In the genomic region with DNA sequence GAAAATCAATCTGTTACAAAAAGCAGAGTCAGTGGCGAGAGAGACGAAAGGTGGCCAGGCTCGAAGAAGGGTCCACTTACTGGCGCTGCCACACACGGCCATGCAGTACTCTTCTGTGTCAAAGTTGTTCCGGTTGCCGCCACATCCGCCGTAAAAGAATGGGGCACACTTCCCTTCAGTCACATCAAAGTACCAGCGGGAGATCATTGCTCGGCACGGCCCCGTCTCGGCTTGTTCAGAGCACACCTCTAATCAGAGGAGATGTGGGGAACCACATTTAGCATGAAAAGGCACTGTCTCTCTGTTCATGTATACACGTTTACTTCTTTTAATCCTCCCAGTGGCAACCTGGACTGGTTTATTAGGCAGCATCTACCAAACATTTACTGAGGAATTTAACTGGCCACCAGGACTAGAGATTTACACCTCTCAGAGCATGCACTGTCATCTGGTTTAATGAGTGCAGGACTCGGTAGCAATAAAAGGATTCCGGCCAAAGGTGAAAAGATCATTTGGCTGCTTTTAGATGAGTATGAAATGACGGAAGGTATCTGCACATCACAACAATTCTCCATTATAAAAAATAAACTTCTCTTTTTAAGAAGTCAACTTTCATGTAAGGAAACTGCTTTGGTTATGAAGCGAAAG, we compare ENCODE assay signal across 1 cellular context.
TF ChIP-seq lines count a peak whose summit lies in the region.

No MANE protein-coding gene starts in this region.

TF ChIP-seq in GM23338, 12 proteins besides CTCF, POLR2A, EP300 and RAD21 (continued from another document):
- TF ChIP-seq, protein P1, sequence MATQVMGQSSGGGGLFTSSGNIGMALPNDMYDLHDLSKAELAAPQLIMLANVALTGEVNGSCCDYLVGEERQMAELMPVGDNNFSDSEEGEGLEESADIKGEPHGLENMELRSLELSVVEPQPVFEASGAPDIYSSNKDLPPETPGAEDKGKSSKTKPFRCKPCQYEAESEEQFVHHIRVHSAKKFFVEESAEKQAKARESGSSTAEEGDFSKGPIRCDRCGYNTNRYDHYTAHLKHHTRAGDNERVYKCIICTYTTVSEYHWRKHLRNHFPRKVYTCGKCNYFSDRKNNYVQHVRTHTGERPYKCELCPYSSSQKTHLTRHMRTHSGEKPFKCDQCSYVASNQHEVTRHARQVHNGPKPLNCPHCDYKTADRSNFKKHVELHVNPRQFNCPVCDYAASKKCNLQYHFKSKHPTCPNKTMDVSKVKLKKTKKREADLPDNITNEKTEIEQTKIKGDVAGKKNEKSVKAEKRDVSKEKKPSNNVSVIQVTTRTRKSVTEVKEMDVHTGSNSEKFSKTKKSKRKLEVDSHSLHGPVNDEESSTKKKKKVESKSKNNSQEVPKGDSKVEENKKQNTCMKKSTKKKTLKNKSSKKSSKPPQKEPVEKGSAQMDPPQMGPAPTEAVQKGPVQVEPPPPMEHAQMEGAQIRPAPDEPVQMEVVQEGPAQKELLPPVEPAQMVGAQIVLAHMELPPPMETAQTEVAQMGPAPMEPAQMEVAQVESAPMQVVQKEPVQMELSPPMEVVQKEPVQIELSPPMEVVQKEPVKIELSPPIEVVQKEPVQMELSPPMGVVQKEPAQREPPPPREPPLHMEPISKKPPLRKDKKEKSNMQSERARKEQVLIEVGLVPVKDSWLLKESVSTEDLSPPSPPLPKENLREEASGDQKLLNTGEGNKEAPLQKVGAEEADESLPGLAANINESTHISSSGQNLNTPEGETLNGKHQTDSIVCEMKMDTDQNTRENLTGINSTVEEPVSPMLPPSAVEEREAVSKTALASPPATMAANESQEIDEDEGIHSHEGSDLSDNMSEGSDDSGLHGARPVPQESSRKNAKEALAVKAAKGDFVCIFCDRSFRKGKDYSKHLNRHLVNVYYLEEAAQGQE (IDR thresholded peaks at IDR 0.05; ENCODE audit: unreplicated experiment), result no peak
- no peak for TF ChIP-seq EZH2 (IDR thresholded peaks at IDR 0.05; ENCODE audit: low read depth, unreplicated experiment)
- no peak for TF ChIP-seq STAT1 (IDR thresholded peaks at IDR 0.05; ENCODE audit: unreplicated experiment)
- TF ChIP-seq JUNB (IDR thresholded peaks at IDR 0.05; ENCODE audit: unreplicated experiment), result no peak
- no peak for TF ChIP-seq NANOG (IDR thresholded peaks at IDR 0.05; ENCODE audit: borderline replicate concordance)
- no peak for TF ChIP-seq POLR2AphosphoS5 (IDR thresholded peaks at IDR 0.05; ENCODE audit: low read depth)
- no peak for TF ChIP-seq ZNF114 (CRISPR knock-in tag; IDR thresholded peaks at IDR 0.05)
- no peak for TF ChIP-seq ZNF331 (CRISPR knock-in tag; IDR thresholded peaks at IDR 0.05; ENCODE audit: low read depth)
TF ChIP-seq in GM23338: peak in this region for 0.
